1 cellular context compared by ENCODE assay signal in genomic region chr1:201530741-201531521, GRCh38.
TF ChIP-seq lines count a peak whose summit lies in the region.

No MANE protein-coding gene starts in this region.

TF ChIP-seq in K562, 482 proteins besides CTCF, POLR2A, EP300 and RAD21 (continued from another document):
- TF ChIP-seq, protein P1, sequence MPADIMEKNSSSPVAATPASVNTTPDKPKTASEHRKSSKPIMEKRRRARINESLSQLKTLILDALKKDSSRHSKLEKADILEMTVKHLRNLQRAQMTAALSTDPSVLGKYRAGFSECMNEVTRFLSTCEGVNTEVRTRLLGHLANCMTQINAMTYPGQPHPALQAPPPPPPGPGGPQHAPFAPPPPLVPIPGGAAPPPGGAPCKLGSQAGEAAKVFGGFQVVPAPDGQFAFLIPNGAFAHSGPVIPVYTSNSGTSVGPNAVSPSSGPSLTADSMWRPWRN (IDR thresholded peaks at IDR 0.05; ENCODE audit: low read depth) = no peak
- TF ChIP-seq PRMT5 (CRISPR knock-in tag; IDR thresholded peaks at IDR 0.05) (no peak), MGA (IDR thresholded peaks at IDR 0.05) (peak; percentile 62), RBM15 (IDR thresholded peaks at IDR 0.05; ENCODE audit: insufficient read depth, low read length) (no peak), NFATC3 (IDR thresholded peaks at IDR 0.05) (no peak)
